Comparison of ENCODE assay signal across 1 cellular context in the genomic region with DNA sequence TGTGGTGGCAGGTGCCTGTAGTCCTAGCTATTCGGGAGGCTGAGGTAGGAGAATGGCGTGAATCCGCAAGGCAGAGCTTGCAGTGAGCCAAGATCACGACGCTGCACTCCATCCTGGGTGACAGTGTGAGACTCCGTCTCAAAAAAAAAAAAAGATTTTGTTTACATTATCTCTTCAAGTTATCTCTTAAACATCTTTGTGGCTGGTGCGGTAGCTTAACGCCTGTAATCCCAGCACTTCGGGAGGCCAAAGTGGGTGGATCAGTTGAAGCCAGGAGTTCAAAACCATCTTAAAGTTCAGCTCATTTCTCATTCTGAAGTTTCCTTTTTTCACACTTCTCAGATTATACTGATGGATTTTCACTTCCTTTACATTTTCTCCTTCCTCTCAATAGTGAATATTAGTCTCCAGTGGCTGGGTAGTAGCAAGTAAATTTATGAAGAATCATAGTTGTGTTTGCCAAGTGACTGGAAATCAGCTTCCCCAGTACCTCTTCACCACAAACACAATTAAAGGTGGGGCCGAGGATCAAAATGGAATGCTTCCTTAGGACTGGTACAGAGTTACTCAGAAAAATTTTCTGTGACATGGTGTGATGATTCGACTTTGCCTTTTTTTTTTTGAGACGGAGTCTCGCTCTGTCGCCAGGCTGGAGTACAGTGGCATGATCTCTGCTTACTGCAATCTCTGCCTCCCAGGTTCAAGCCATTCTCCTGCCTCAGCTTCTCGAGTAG.
TF ChIP-seq lines count a peak whose summit lies in the region.

No MANE protein-coding gene starts in this region.

TF ChIP-seq in HEK293, 187 proteins besides CTCF, POLR2A, EP300 and RAD21:
- no peak for TF ChIP-seq BCL11A (tag by site-specific recombination; IDR thresholded peaks at IDR 0.05; ENCODE audit: low read depth)
- TF ChIP-seq ZNF48 (tag by site-specific recombination; IDR thresholded peaks at IDR 0.05), result no peak
- 0 out of 2 replicates have a peak, but pooled peaks have one; percentile 22 for TF ChIP-seq ZEB2 (tag by site-specific recombination; IDR thresholded peaks at IDR 0.05)
- TF ChIP-seq ZBTB20 (tag by site-specific recombination; IDR thresholded peaks at IDR 0.05), result no peak
- no peak for TF ChIP-seq ZNF658 (tag by site-specific recombination; IDR thresholded peaks at IDR 0.05)
- TF ChIP-seq OSR2 (tag by site-specific recombination; IDR thresholded peaks at IDR 0.05), result peak; percentile 80
- no peak for TF ChIP-seq ZNF302 (tag by site-specific recombination; IDR thresholded peaks at IDR 0.05; ENCODE audit: low read depth)
- peak; percentile 60 for TF ChIP-seq PRDM1 (tag by site-specific recombination; IDR thresholded peaks at IDR 0.05)
- TF ChIP-seq ZNF416 (tag by site-specific recombination; IDR thresholded peaks at IDR 0.05), result no peak
- TF ChIP-seq, protein P1, sequence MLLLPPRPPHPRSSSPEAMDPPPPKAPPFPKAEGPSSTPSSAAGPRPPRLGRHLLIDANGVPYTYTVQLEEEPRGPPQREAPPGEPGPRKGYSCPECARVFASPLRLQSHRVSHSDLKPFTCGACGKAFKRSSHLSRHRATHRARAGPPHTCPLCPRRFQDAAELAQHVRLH (tag by site-specific recombination; IDR thresholded peaks at IDR 0.05), result no peak
- peak; percentile 64 for TF ChIP-seq GLIS1 (tag by site-specific recombination; IDR thresholded peaks at IDR 0.05)
- TF ChIP-seq ZSCAN30 (tag by site-specific recombination; IDR thresholded peaks at IDR 0.05), result no peak
- TF ChIP-seq KLF8 (tag by site-specific recombination; IDR thresholded peaks at IDR 0.05), result peak; percentile 54; the same call in 1 of the 2 replicates
- TF ChIP-seq PRDM4 (tag by site-specific recombination; IDR thresholded peaks at IDR 0.05), result no peak
- TF ChIP-seq ZNF202 (tag by site-specific recombination; IDR thresholded peaks at IDR 0.05; ENCODE audit: borderline replicate concordance), result no peak
- TF ChIP-seq ZNF785 (tag by site-specific recombination; IDR thresholded peaks at IDR 0.05), result no peak
- no peak for TF ChIP-seq ZNF239 (tag by site-specific recombination; IDR thresholded peaks at IDR 0.05)
- TF ChIP-seq WT1 (tag by site-specific recombination; IDR thresholded peaks at IDR 0.05), result peak; percentile 33; the same call in 1 of the 2 replicates
- TF ChIP-seq, protein P2, sequence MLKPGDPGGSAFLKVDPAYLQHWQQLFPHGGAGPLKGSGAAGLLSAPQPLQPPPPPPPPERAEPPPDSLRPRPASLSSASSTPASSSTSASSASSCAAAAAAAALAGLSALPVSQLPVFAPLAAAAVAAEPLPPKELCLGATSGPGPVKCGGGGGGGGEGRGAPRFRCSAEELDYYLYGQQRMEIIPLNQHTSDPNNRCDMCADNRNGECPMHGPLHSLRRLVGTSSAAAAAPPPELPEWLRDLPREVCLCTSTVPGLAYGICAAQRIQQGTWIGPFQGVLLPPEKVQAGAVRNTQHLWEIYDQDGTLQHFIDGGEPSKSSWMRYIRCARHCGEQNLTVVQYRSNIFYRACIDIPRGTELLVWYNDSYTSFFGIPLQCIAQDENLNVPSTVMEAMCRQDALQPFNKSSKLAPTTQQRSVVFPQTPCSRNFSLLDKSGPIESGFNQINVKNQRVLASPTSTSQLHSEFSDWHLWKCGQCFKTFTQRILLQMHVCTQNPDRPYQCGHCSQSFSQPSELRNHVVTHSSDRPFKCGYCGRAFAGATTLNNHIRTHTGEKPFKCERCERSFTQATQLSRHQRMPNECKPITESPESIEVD (tag by site-specific recombination; IDR thresholded peaks at IDR 0.05), result peak; percentile 35
- 0 out of 2 replicates have a peak, but pooled peaks have one; percentile 16 for TF ChIP-seq ZNF629 (tag by site-specific recombination; IDR thresholded peaks at IDR 0.05)
- TF ChIP-seq GLIS2 (tag by site-specific recombination; IDR thresholded peaks at IDR 0.05), result no peak
- TF ChIP-seq SP7 (tag by site-specific recombination; IDR thresholded peaks at IDR 0.05), result peak; percentile 59
- TF ChIP-seq, protein P3, sequence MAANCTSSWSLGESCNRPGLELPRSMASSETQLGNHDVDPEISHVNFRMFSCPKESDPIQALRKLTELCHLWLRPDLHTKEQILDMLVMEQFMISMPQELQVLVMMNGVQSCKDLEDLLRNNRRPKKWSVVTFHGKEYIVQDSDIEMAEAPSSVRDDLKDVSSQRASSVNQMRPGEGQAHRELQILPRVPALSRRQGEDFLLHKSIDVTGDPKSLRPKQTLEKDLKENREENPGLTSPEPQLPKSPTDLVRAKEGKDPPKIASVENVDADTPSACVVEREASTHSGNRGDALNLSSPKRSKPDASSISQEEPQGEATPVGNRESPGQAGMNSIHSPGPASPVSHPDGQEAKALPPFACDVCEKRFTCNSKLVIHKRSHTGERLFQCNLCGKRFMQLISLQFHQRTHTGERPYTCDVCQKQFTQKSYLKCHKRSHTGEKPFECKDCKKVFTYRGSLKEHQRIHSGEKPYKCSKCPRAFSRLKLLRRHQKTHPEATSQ (tag by site-specific recombination; IDR thresholded peaks at IDR 0.05), result no peak
- peak; percentile 24; the same call in 1 of the 2 replicates for TF ChIP-seq ZNF843 (tag by site-specific recombination; IDR thresholded peaks at IDR 0.05)
- TF ChIP-seq ZFP41 (tag by site-specific recombination; IDR thresholded peaks at IDR 0.05; ENCODE audit: borderline replicate concordance), result no peak
- no peak for TF ChIP-seq ZNF324 (tag by site-specific recombination; IDR thresholded peaks at IDR 0.05)
- no peak for TF ChIP-seq ZBTB11 (tag by site-specific recombination; conservative IDR thresholded peaks at IDR 0.05; ENCODE audit: low read depth)
